Comparison of ENCODE assay signal across 16 cellular contexts in the genomic region with DNA sequence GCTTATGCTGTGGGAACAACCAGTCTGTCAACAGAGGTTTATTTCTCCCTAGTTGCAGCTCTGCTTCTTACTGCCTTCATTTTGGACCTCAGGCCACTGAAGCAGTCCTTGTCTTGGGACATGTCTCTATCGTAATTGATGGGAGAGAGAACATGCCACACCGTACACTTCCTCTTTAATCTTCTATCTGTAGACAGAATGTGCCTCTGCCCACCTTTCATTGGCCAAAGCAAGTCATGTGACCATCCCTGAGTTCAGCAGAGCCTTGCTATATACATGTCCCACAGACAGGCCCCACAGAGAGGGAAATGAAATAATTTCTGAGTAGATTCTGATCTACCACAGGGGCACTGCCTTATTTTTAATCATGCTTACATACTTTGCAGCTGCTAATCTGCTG.
DNase-seq lines count a peak whose midpoint lies in the region; ATAC-seq, FAIRE-seq and TF ChIP-seq lines count a peak whose summit lies in the region.
"Had no signal": no experiment of that assay in that cellular context is flagged by ENCODE, and none has a peak within 500 bp of the region (broad histone marks: within the 10 kb centered on the region; RNA-seq: fewer than 3 reads in every experiment).

No MANE protein-coding gene starts in this region.

- no TSS peak for BruUV-seq in K562 (replicated peaks; lab: Mats Ljungman, UMichigan)

- no peaks in the 10 kb centered on the region for H3K79me2 ChIP-seq in K562 (ENCODE audit: control insufficient read depth, insufficient read depth, low read length)

- 7% methylated on average over 2 of the region's 2 CpGs for WGBS in K562 (ENCODE audit: insufficient coverage, low coverage, missing lambda C conversion rate)
- WGBS in aorta, 2 donors: 53 to 68% methylated on average over 2 of the region's 2 CpGs

- ATAC-seq in GM19035 (IDR thresholded peaks at IDR 0.05; ENCODE audit: unreplicated experiment) (peak; percentile 81), GM21786 (IDR thresholded peaks at IDR 0.05; ENCODE audit: unreplicated experiment) (peak; percentile 47), HG03442 (IDR thresholded peaks at IDR 0.05; ENCODE audit: unreplicated experiment) (peak; percentile 76), K562 (no peak), HG02973 (IDR thresholded peaks at IDR 0.05; ENCODE audit: unreplicated experiment) (no peak), aorta (ENCODE audit: low FRiP score) (no peak)
- ATAC-seq: PC-3 had no signal

- H3K36me3 Mint-ChIP-seq in CD4-positive, alpha-beta memory T cell: no peaks in the 10 kb centered on the region
- H3K36me3 Mint-ChIP-seq: IgD-negative memory B cell had no signal

- H3K27ac ChIP-seq in K562 (ENCODE audit: extremely low read depth, low read depth, low read length) (no peak overlapping the region), aorta (ENCODE audit: low read depth in 1 of 2, low read length in 2 of 2) (no peak overlapping the region)
- H3K27ac ChIP-seq in CD4-positive, alpha-beta memory T cell (ENCODE audit: low read depth, low read length): no peak overlapping the region
- H3K27ac ChIP-seq: ovary had no signal

- no peak overlapping the region for H3K9ac ChIP-seq in K562 (ENCODE audit: insufficient read depth in 1 of 2, low read depth in 2 of 2, low read length in 2 of 2)

- H3K4me1 ChIP-seq in K562 (replicated peaks in 1 of 2; ENCODE audit: control insufficient read depth in 2 of 2, insufficient read depth in 2 of 2, low read length in 2 of 2) (no peaks in the 10 kb centered on the region), aorta (ENCODE audit: control insufficient read depth in 1 of 2, insufficient read depth in 2 of 2, low read length in 2 of 2) (no peaks in the 10 kb centered on the region)
- no peaks in the 10 kb centered on the region for H3K4me1 ChIP-seq in CD4-positive, alpha-beta memory T cell (ENCODE audit: insufficient read depth, low read length)

- no peak for TF ChIP-seq CTCF in K562 (IDR thresholded peaks at IDR 0.05 in 2 of 3, conservative IDR thresholded peaks at IDR 0.05 in 1 of 3; ENCODE audit: insufficient read depth in 2 of 3, low read depth in 1 of 3, low read length in 3 of 3)

- intact Hi-C loops in K562 (cut with micrococcal nuclease): no loop called here
- intact Hi-C loops in CD4-positive, alpha-beta memory T cell (cut with micrococcal nuclease): no loop called here
- intact Hi-C loops in aorta (cut with DNase I): no loop called here

- POLR2A ChIA-PET in K562 (lab: Yijun Ruan, JAX): no interaction called here
- POLR2A ChIA-PET in CD4-positive, alpha-beta memory T cell (lab: Charles Lee; ENCODE audit: partially characterized antibody): no interaction called here

- no peaks in the 10 kb centered on the region for H4K20me1 ChIP-seq in K562 (replicated peaks; ENCODE audit: control insufficient read depth, insufficient read depth, low read length)

- no peak overlapping the region for H3K27ac Mint-ChIP-seq in CD4-positive, alpha-beta memory T cell
- H3K27ac Mint-ChIP-seq: CD4-positive, alpha-beta T cell; IgD-negative memory B cell; T-helper 1 cell treated with Interleukin-12 subunit alpha and Interleukin-12 subunit beta and Interleukin-4 antibody, amounts not matched to agents 30 μg/mL and 1 μg/mL, for 36 hours had no signal

- H3K9me3 Mint-ChIP-seq in CD4-positive, alpha-beta memory T cell: peaks cover 0 to 7% (median 0%) of the 10 kb centered on the region in 8 donors
- H3K9me3 Mint-ChIP-seq: CD4-positive, alpha-beta T cell; T-helper 1 cell treated with Interleukin-12 subunit alpha and Interleukin-12 subunit beta and Interleukin-4 antibody, amounts not matched to agents 30 μg/mL and 1 μg/mL, for 36 hours had no signal

- no peak overlapping the region for H2AFZ ChIP-seq in K562 (ENCODE audit: low read depth, low read length)

- no peak for TF ChIP-seq EP300 in K562 (IDR thresholded peaks at IDR 0.05; ENCODE audit: low read length)

- FAIRE-seq in K562 (lab: Jason Lieb, UNC): no peak

- no peak overlapping the region for H3K4me3 ChIP-seq in K562
- H3K4me3 ChIP-seq in CD4-positive, alpha-beta memory T cell (ENCODE audit: low read length in 2 of 2): no peak overlapping the region
- H3K4me3 ChIP-seq in aorta (ENCODE audit: low read length in 2 of 2): no peak overlapping the region
- H3K4me3 ChIP-seq: ovary had no signal

- no peak for TF ChIP-seq RAD21 in K562 (CRISPR knock-in tag; conservative IDR thresholded peaks at IDR 0.05 in 1 of 2, IDR thresholded peaks at IDR 0.05 in 1 of 2)

- no peak overlapping the region for H3K4me3 Mint-ChIP-seq in CD4-positive, alpha-beta memory T cell
- H3K4me3 Mint-ChIP-seq: CD4-positive, alpha-beta T cell; IgD-negative memory B cell; T-helper 1 cell treated with Interleukin-12 subunit alpha and Interleukin-12 subunit beta and Interleukin-4 antibody, amounts not matched to agents 30 μg/mL and 1 μg/mL, for 36 hours had no signal

- DNase-seq in K562 (ENCODE audit: extremely low read depth in 1 of 4, low spot score in 3 of 4) (no peak), NCI-H146 treated with DMSO at 0.1 percent for 48 hours (lab: John Stamatoyannopoulos, UW; ENCODE audit: unreplicated experiment) (no peak), aorta (no peak)
- no peak for DNase-seq in CD4-positive, alpha-beta memory T cell
- DNase-seq: activated CD4-positive, alpha-beta T cell treated with anti-CD3 and anti-CD28 coated beads for 4 hours; CD4-positive, alpha-beta T cell; NCI-H2081 treated with DMSO at 0.1 percent for 48 hours; ovary; PC-3; trophoblast cell had no signal

- H3K4me2 ChIP-seq in K562 (ENCODE audit: insufficient read depth, low read length): no peak overlapping the region

- no peak for TF ChIP-seq POLR2A in K562 (conservative IDR thresholded peaks at IDR 0.05)

- CTCF ChIA-PET in K562 (lab: Yijun Ruan, JAX; ENCODE audit: low intra/inter-chr PET ratio): no interaction called here
- CTCF ChIA-PET in CD4-positive, alpha-beta memory T cell (lab: Charles Lee; ENCODE audit: partially characterized antibody): no interaction called here

- H3K9me3 ChIP-seq in K562 (replicated peaks; ENCODE audit: control insufficient read depth, insufficient read depth, low read depth, low read length) (no peaks in the 10 kb centered on the region; the same call in 1 of the 2 replicates), aorta (ENCODE audit: control insufficient read depth, low read length) (no peaks in the 10 kb centered on the region)
- H3K9me3 ChIP-seq in CD4-positive, alpha-beta memory T cell (ENCODE audit: control insufficient read depth in 1 of 2, low read length in 2 of 2): no peaks in the 10 kb centered on the region
- H3K9me3 ChIP-seq: ovary had no signal

- H3K27me3 ChIP-seq in K562 (ENCODE audit: control insufficient read depth in 2 of 2, insufficient read depth in 2 of 2, low read length in 2 of 2) (no peaks in the 10 kb centered on the region), aorta (ENCODE audit: control insufficient read depth in 1 of 2, insufficient read depth in 2 of 2, low read length in 1 of 2) (no peaks in the 10 kb centered on the region)
- H3K27me3 ChIP-seq in CD4-positive, alpha-beta memory T cell (ENCODE audit: insufficient read depth, low read length): no peaks in the 10 kb centered on the region
- H3K27me3 ChIP-seq: ovary had no signal

- no peaks in the 10 kb centered on the region for H3K36me3 ChIP-seq in K562 (ENCODE audit: control insufficient read depth, insufficient read depth, low read length)
- H3K36me3 ChIP-seq in CD4-positive, alpha-beta memory T cell (ENCODE audit: insufficient read depth, low read length): no peaks in the 10 kb centered on the region
- H3K36me3 ChIP-seq in aorta (ENCODE audit: control insufficient read depth in 1 of 2, insufficient read depth in 2 of 2, low read length in 1 of 2): no peaks in the 10 kb centered on the region
- H3K36me3 ChIP-seq: ovary had no signal

- no peaks in the 10 kb centered on the region for H3K27me3 Mint-ChIP-seq in CD4-positive, alpha-beta memory T cell
- H3K27me3 Mint-ChIP-seq: CD4-positive, alpha-beta T cell; IgD-negative memory B cell had no signal

- no peaks in the 10 kb centered on the region for H3K9me1 ChIP-seq in K562 (ENCODE audit: control insufficient read depth, insufficient read depth, low read length)

- no peaks in the 10 kb centered on the region for H3K4me1 Mint-ChIP-seq in CD4-positive, alpha-beta memory T cell

- in situ Hi-C loops in K562 (cut with MboI): no loop called here

TF ChIP-seq in K562, 482 proteins besides CTCF, POLR2A, EP300 and RAD21:
- peak; percentile 11; the same call in 1 of the 2 replicates for TF ChIP-seq SPI1 (IDR thresholded peaks at IDR 0.05; ENCODE audit: borderline replicate concordance, low read depth, low read length)
- no peak for TF ChIP-seq ZSCAN29 (IDR thresholded peaks at IDR 0.05)
- TF ChIP-seq, protein P1, sequence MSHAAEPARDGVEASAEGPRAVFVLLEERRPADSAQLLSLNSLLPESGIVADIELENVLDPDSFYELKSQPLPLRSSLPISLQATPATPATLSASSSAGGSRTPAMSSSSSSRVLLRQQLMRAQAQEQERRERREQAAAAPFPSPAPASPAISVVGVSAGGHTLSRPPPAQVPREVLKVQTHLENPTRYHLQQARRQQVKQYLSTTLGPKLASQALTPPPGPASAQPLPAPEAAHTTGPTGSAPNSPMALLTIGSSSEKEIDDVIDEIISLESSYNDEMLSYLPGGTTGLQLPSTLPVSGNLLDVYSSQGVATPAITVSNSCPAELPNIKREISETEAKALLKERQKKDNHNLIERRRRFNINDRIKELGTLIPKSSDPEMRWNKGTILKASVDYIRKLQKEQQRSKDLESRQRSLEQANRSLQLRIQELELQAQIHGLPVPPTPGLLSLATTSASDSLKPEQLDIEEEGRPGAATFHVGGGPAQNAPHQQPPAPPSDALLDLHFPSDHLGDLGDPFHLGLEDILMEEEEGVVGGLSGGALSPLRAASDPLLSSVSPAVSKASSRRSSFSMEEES (CRISPR knock-in tag; IDR thresholded peaks at IDR 0.05): peak; percentile 74

Comparison
In these comparisons a context has a peak if more than half of its experiments do, and no peak if none do; other contexts are left out.
1. ATAC-seq: peak in GM19035 (single experiment), GM21786 (single experiment) and HG03442 (single experiment); none in K562 (single experiment), HG02973 (single experiment) and aorta (single experiment).